8 cellular contexts compared by ENCODE assay signal in genomic region chr16:86576591-86577313, GRCh38. TPM values are rescaled to one million over a fixed set of nuclear protein-coding genes. Genes with fewer than 3 reads are reported as not detected.
A peak's percentile ranks its signal among the peaks of the same experiment; 100 is the strongest.
DNase-seq lines count a peak whose midpoint lies in the region; ATAC-seq and TF ChIP-seq lines count a peak whose summit lies in the region.

No MANE protein-coding gene starts in this region.

- no peaks in the 10 kb centered on the region for H3K4me1 ChIP-seq in BE2C

- H3K27me3 ChIP-seq in BE2C, result peaks cover 43% of the 10 kb centered on the region

- DNase-seq in BE2C, result no peak
- no peak for DNase-seq in LNCaP clone FGC (ENCODE audit: low read depth)
- DNase-seq in dermis blood vessel endothelial cell, result peak; percentile 54
- DNase-seq in naive thymus-derived CD8-positive, alpha-beta T cell, result no peak
- no peak for DNase-seq in NCI-H510A treated with DMSO at 0.1 percent for 48 hours (lab: John Stamatoyannopoulos, UW)
- no peak for DNase-seq in cortex of kidney (lab: John Stamatoyannopoulos, UW)
- no peak for DNase-seq in DMS114 treated with DMSO at 0.1 percent for 48 hours (lab: John Stamatoyannopoulos, UW; ENCODE audit: unreplicated experiment)

- peak overlapping the region; percentile 47 for H3K4me3 ChIP-seq in BE2C (ENCODE audit: low read depth, low read length)
- 0 out of 2 replicates have a peak overlapping the region, but pooled peaks have one; percentile 21 for H3K4me3 ChIP-seq in LNCaP clone FGC (ENCODE audit: low read depth, low read length)

- no peaks in the 10 kb centered on the region for H3K9me3 Mint-ChIP-seq in naive thymus-derived CD8-positive, alpha-beta T cell

- POLR2A ChIA-PET in naive thymus-derived CD8-positive, alpha-beta T cell (lab: Charles Lee), result no interaction called here

- H3K36me3 ChIP-seq in BE2C, result no peaks in the 10 kb centered on the region

- H3K36me3 Mint-ChIP-seq in naive thymus-derived CD8-positive, alpha-beta T cell, result peaks cover 0 to 2% (median 0%) of the 10 kb centered on the region in 3 donors

- no peak for ATAC-seq in naive thymus-derived CD8-positive, alpha-beta T cell
- ATAC-seq in GM19455 (IDR thresholded peaks at IDR 0.05; ENCODE audit: unreplicated experiment), result no peak

- no peaks in the 10 kb centered on the region for H3K9me3 ChIP-seq in BE2C

- peaks cover 10 to 14% (median 12%) of the 10 kb centered on the region in 4 donors for H3K4me1 Mint-ChIP-seq in naive thymus-derived CD8-positive, alpha-beta T cell

- peaks cover 22 to 94% (median 66%) of the 10 kb centered on the region in 5 donors for H3K27me3 Mint-ChIP-seq in naive thymus-derived CD8-positive, alpha-beta T cell

- TF ChIP-seq CTCF in BE2C (IDR thresholded peaks at IDR 0.05; ENCODE audit: low read depth, low read length), result no peak
- TF ChIP-seq CTCF in LNCaP clone FGC (IDR thresholded peaks at IDR 0.05; ENCODE audit: control insufficient read depth, extremely low read depth, insufficient read depth), result no peak

- peak overlapping the region in 1 of 10 donors; percentile 42 for H3K27ac Mint-ChIP-seq in naive thymus-derived CD8-positive, alpha-beta T cell

- peak overlapping the region; percentile 30 to 83 (median 60) for H3K4me3 Mint-ChIP-seq in naive thymus-derived CD8-positive, alpha-beta T cell

RNA-seq across cellular contexts. Expression of gene FOXL1, which starts 1.6 kb away (rescaled TPM):
- not detected for polyA plus RNA-seq in BE2C (2012; ENCODE audit: insufficient read depth, insufficient read length, low read depth)
- total RNA-seq in dermis blood vessel endothelial cell, result 0.68 and 2.2 TPM in 2 replicates
- total RNA-seq in naive thymus-derived CD8-positive, alpha-beta T cell, result not detected
- polyA plus RNA-seq in naive thymus-derived CD8-positive, alpha-beta T cell, result not detected

RNA-seq across cellular contexts. Expression of gene FOXC2, which starts 10.1 kb away (rescaled TPM):
- polyA plus RNA-seq in BE2C (2012; ENCODE audit: insufficient read depth, insufficient read length, low read depth), result not detected
- 2.2 and 8.1 TPM in 2 replicates for total RNA-seq in dermis blood vessel endothelial cell
- total RNA-seq in naive thymus-derived CD8-positive, alpha-beta T cell, result not detected
- not detected for polyA plus RNA-seq in naive thymus-derived CD8-positive, alpha-beta T cell

RNA-seq across cellular contexts. Expression of gene MTHFSD, which starts 21.7 kb away (rescaled TPM):
- polyA plus RNA-seq in BE2C (2012; ENCODE audit: insufficient read depth, insufficient read length, low read depth), result 39.6 TPM
- 14.5 and 17.7 TPM in 2 replicates for total RNA-seq in dermis blood vessel endothelial cell
- 10 to 100 TPM; 37.9 to 41.6 TPM for total RNA-seq in naive thymus-derived CD8-positive, alpha-beta T cell
- 10 to 100 TPM in 2 of 3 donors, 1 to 10 TPM in 1; 9.8 to 19.0 (median 16.1) TPM for polyA plus RNA-seq in naive thymus-derived CD8-positive, alpha-beta T cell
